Comparison of ENCODE assay signal across 9 cellular contexts in the genomic region with DNA sequence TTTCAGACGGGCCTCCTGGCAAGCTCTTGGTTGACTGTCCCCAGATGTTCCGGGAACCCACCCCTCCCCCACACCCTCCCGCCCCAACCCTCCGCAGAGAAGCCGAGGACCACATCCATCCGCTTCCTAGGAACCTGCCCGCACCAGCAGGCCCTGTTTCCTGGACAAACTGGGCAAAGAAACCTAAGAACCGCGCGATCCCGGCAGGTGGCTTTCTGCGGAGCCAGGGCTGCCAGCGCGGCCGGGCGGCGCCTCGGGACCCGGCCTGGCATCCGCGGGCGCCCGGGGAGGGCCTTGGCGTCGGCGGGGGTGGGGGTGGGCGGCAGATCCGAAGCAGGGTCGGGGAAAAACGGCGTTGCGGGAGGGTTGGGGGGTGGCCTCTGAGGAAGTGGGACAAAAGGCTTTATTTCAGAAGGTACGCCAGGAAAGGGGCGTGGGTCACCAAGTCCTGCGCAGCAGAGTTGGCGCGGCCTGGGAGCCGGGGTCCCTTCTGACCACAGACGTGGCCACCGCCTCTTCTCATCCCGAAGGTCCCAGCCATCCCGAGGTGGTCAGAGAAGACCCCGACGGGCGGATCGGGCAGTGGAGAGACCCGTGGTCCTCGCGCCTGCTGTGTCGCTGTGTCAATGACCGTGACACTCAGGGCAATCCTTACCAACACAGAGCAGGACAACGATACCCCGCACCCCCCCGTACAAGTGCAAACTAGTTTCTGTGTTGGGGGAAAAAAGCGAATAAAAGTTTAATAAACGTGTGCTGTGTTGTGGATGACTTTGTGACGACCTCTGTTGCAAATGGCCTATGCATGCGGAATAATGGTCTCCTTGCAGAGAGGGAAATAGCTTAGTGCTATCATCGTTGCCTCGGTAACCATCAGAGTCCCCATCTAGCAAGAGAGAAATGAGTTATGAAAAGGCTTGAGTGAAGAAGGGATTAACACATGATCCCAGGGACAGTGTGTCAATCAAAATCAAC. TPM values are rescaled to one million over a fixed set of nuclear protein-coding genes. Genes with fewer than 3 reads are reported as not detected.
A peak's percentile ranks its signal among the peaks of the same experiment; 100 is the strongest.
DNase-seq lines count a peak whose midpoint lies in the region; ATAC-seq and TF ChIP-seq lines count a peak whose summit lies in the region.
"Had no signal": no experiment of that assay in that cellular context is flagged by ENCODE, and none has a peak within 500 bp of the region (broad histone marks: within the 10 kb centered on the region; RNA-seq: fewer than 3 reads in every experiment).

No MANE protein-coding gene starts in this region.

- H3K4me1 ChIP-seq in BE2C (peaks cover 4% of the 10 kb centered on the region; the same call in 1 of the 2 replicates), SJCRH30 (no peaks in the 10 kb centered on the region), testis (peaks cover 12% of the 10 kb centered on the region)

- H3K27me3 ChIP-seq in BE2C (0 out of 2 replicates have a peak, but pooled peaks cover 3% of the 10 kb centered on the region), SJCRH30 (no peaks in the 10 kb centered on the region), testis (peaks cover 12% of the 10 kb centered on the region)

- H3K9me3 ChIP-seq in BE2C (no peaks in the 10 kb centered on the region), SJCRH30 (replicated peaks) (no peaks in the 10 kb centered on the region), testis (no peaks in the 10 kb centered on the region)

- no peak for TF ChIP-seq POLR2A in testis (IDR thresholded peaks at IDR 0.05)

- peaks cover 5% of the 10 kb centered on the region for H3K9me3 Mint-ChIP-seq in central memory CD8-positive, alpha-beta T cell
- peaks cover 12% of the 10 kb centered on the region for H3K9me3 Mint-ChIP-seq in nephron

- no peak overlapping the region for H3K27ac Mint-ChIP-seq in central memory CD8-positive, alpha-beta T cell (ENCODE audit: low read depth)
- peak overlapping the region in 2 of 3 experiments; percentile 28 to 54 for H3K27ac Mint-ChIP-seq in nephron

- no peak for ATAC-seq in central memory CD8-positive, alpha-beta T cell (replicated peaks; ENCODE audit: extremely low read depth, poor library complexity, severe bottlenecking)

- TF ChIP-seq CTCF in nephron (IDR thresholded peaks at IDR 0.05; ENCODE audit: unreplicated experiment in 3 of 3) (no peak), BE2C (IDR thresholded peaks at IDR 0.05; ENCODE audit: low read depth, low read length) (no peak), testis (IDR thresholded peaks at IDR 0.05) (no peak)

- H3K36me3 ChIP-seq in BE2C (no peaks in the 10 kb centered on the region), SJCRH30 (no peaks in the 10 kb centered on the region), testis (ENCODE audit: low read depth, missing control alignments) (no peaks in the 10 kb centered on the region)

- peaks cover 84% of the 10 kb centered on the region for H3K27me3 Mint-ChIP-seq in central memory CD8-positive, alpha-beta T cell
- H3K27me3 Mint-ChIP-seq in nephron (ENCODE audit: low read depth), result peaks cover 100% of the 10 kb centered on the region

- H3K27ac ChIP-seq in SJCRH30 (no peak overlapping the region), testis (no peak overlapping the region)

- no peak overlapping the region for H3K4me3 ChIP-seq in BE2C (ENCODE audit: low read depth, low read length)
- H3K4me3 ChIP-seq in SJCRH30, result no peak overlapping the region
- H3K4me3 ChIP-seq in testis, result peak overlapping the region in 1 of 2 donors; percentile 0
- H3K4me3 ChIP-seq: lung had no signal

- peaks cover 35% of the 10 kb centered on the region for H3K36me3 Mint-ChIP-seq in central memory CD8-positive, alpha-beta T cell (ENCODE audit: insufficient read depth)
- no peaks in the 10 kb centered on the region for H3K36me3 Mint-ChIP-seq in nephron (ENCODE audit: low read depth)

- intact Hi-C loops in testis (cut with DNase I; ENCODE audit: low total_unique reads), result no loop called here

- WGBS in testis, 2 donors, result 6 to 7% methylated on average over 36 to 59 of the region's 60 CpGs

- peak overlapping the region; percentile 16 for H3K4me3 Mint-ChIP-seq in central memory CD8-positive, alpha-beta T cell
- peak overlapping the region; percentile 57 to 71 (median 61) for H3K4me3 Mint-ChIP-seq in nephron

- H3K4me1 Mint-ChIP-seq in central memory CD8-positive, alpha-beta T cell, result peaks cover 31% of the 10 kb centered on the region
- H3K4me1 Mint-ChIP-seq in nephron, result peaks cover 15% of the 10 kb centered on the region

- DNase-seq in DMS79 (lab: John Stamatoyannopoulos, UW) (peak; percentile 1), NCI-H1105 (lab: John Stamatoyannopoulos, UW) (peak; percentile 28), midbrain (lab: John Stamatoyannopoulos, UW) (no peak), BE2C (no peak), SJCRH30 (no peak), testis (no peak)
- no peak for DNase-seq in central memory CD8-positive, alpha-beta T cell (ENCODE audit: low spot score in 2 of 2)

RNA-seq across cellular contexts. Expression of a gene that starts 19.5 kb away (rescaled TPM):
- polyA plus RNA-seq in BE2C (2012; ENCODE audit: insufficient read depth, insufficient read length, low read depth), result 223 TPM
- 0.53 and 1.2 TPM in 2 replicates for total RNA-seq in SJCRH30 (2014; rRNA removed; shearing (Covaris generic))
- total RNA-seq in testis, result 1 to 10 TPM in 1 of 2 donors, under 1 TPM in 1; 0.31 to 1.9 TPM
- 0.50 TPM for polyA plus RNA-seq in testis (ENCODE audit: insufficient read depth, low read depth, low replicate concordance)

Comparison
In these comparisons a context has a peak if more than half of its experiments do, and no peak if none do; other contexts are left out.
1. DNase-seq: peak in DMS79 (single experiment) and NCI-H1105 (single experiment); none in central memory CD8-positive, alpha-beta T cell (0 of 2), midbrain (single experiment), BE2C (single experiment), SJCRH30 (0 of 2) and testis (single experiment).